8 cellular contexts compared by ENCODE assay signal in genomic region chr6:98845201-98846020, GRCh38. TPM values are rescaled to one million over a fixed set of nuclear protein-coding genes. Genes with fewer than 3 reads are reported as not detected.
DNase-seq lines count a peak whose midpoint lies in the region; ATAC-seq lines count a peak whose summit lies in the region.

No MANE protein-coding gene starts in this region.

- POLR2A ChIA-PET in activated CD4-positive, alpha-beta T cell treated with anti-CD3 and anti-CD28 coated beads for 36 hours (lab: Charles Lee): no interaction called here

- H4K20me1 ChIP-seq in BLaER1: peaks cover 92% of the 10 kb centered on the region

- peak overlapping the region; percentile 48 for H3K4me3 ChIP-seq in BLaER1

- H3K27ac ChIP-seq in BLaER1: no peak overlapping the region

- peaks cover 21% of the 10 kb centered on the region for H3K4me1 Mint-ChIP-seq in activated CD4-positive, alpha-beta T cell treated with anti-CD3 and anti-CD28 coated beads for 36 hours

- ATAC-seq in GM19025 (IDR thresholded peaks at IDR 0.05; ENCODE audit: low read depth, unreplicated experiment) (peak; percentile 46), HG03342 (IDR thresholded peaks at IDR 0.05; ENCODE audit: unreplicated experiment) (peak; percentile 52), left lobe of liver (peak; percentile 87)
- peak; percentile 74 for ATAC-seq in activated CD4-positive, alpha-beta T cell treated with anti-CD3 and anti-CD28 coated beads for 36 hours

- peak; percentile 92 for DNase-seq in NCI-H345 treated with DMSO at 0.1 percent for 48 hours (lab: John Stamatoyannopoulos, UW; ENCODE audit: unreplicated experiment)
- peak; percentile 82 for DNase-seq in activated CD4-positive, alpha-beta T cell treated with anti-CD3 and anti-CD28 coated beads for 36 hours
- peak; percentile 79 for DNase-seq in dedifferentiated amniotic fluid mesenchymal stem cell (ENCODE audit: extremely low spot score)
- peak; percentile 71 for DNase-seq in left lobe of liver (ENCODE audit: low spot score)
- DNase-seq in stimulated activated CD4-positive, alpha-beta T cell treated with anti-CD3 and anti-CD28 coated beads, Interleukin-4, amount 100 ng/mL, for 24 hours: peak; percentile 74

- no peaks in the 10 kb centered on the region for H3K9me3 Mint-ChIP-seq in activated CD4-positive, alpha-beta T cell treated with anti-CD3 and anti-CD28 coated beads for 36 hours (ENCODE audit: low read depth)

- peaks cover 98% of the 10 kb centered on the region for H3K27me3 ChIP-seq in BLaER1

- intact Hi-C loops in activated CD4-positive, alpha-beta T cell treated with anti-CD3 and anti-CD28 coated beads for 36 hours (cut with DNase I, micrococcal nuclease): loop anchor here (1.0 to 10.0 kb wide), 8 partner anchors 12 to 1651 kb away; no protein-coding TSS in a partner anchor

- peak overlapping the region; percentile 66 for H3K4me2 ChIP-seq in BLaER1

- H3K36me3 ChIP-seq in BLaER1: no peaks in the 10 kb centered on the region

- H3K27ac Mint-ChIP-seq in activated CD4-positive, alpha-beta T cell treated with anti-CD3 and anti-CD28 coated beads for 36 hours: no peak overlapping the region

- H3K36me3 Mint-ChIP-seq in activated CD4-positive, alpha-beta T cell treated with anti-CD3 and anti-CD28 coated beads for 36 hours (ENCODE audit: low read depth): peaks cover 3% of the 10 kb centered on the region

- no peaks in the 10 kb centered on the region; the same call in 1 of the 2 replicates for H3K9me3 ChIP-seq in BLaER1

- no peak overlapping the region for H3K9ac ChIP-seq in BLaER1

- H3K27me3 Mint-ChIP-seq in activated CD4-positive, alpha-beta T cell treated with anti-CD3 and anti-CD28 coated beads for 36 hours: peaks cover 70% of the 10 kb centered on the region

- peaks cover 9% of the 10 kb centered on the region; the same call in 1 of the 2 replicates for H3K4me1 ChIP-seq in BLaER1

- H3K4me3 Mint-ChIP-seq in activated CD4-positive, alpha-beta T cell treated with anti-CD3 and anti-CD28 coated beads for 36 hours: peak overlapping the region; percentile 6

- CTCF ChIA-PET in activated CD4-positive, alpha-beta T cell treated with anti-CD3 and anti-CD28 coated beads for 36 hours (lab: Charles Lee): interaction anchor here (0.6 to 1.8 kb wide), 12 partner anchors 8 to 1352 kb away, joined by 3 to 11 read pairs (median 4); partner anchors contain the start of gene POU3F2

RNA-seq across cellular contexts. Expression of gene POU3F2, which starts 11.0 kb away (rescaled TPM):
- not detected for total RNA-seq in activated CD4-positive, alpha-beta T cell treated with anti-CD3 and anti-CD28 coated beads for 36 hours
- total RNA-seq in left lobe of liver: not detected
